In the genomic region with DNA sequence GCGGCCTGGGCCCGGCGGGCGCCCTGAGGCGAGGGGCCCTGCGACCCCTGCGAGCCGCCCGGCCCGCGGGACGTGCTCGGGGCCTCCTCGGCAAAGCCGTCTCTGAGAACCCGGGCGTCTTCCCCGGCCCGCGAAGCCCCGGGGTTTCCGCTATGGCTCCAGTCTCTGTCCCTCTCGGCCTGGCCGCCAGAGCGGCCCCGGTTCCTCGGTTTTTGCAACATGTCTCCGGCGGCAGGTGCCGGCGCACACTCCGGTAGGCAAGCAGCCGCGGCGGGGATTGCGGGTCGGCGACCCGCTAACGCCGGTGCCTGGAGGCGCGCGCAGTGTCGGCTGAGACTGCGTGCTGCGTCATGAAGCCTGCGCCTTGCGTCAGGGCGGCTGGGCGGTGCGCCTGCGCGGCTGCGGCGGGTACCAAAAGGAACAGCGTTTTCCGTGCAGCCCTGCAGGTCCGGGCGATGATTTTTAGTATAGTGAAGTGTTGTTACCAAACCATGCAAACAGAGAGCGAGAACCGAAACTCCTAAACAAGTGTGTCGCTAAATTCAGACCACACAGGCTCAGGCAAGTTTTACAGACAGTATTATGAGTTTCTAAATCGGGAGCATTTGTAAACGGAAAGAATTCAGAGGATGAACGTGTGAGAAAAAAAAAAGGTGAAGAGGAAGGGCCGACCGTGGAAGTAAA, we compare ENCODE assay signal across 1 cellular context.
TF ChIP-seq lines count a peak whose summit lies in the region.

Gene NSMCE3 (minus strand): TSS at position 338 of the 684 bp plus-strand sequence. CDS start 117 bp downstream, at position 221.

TF ChIP-seq in HepG2, 621 proteins besides CTCF, POLR2A, EP300 and RAD21 (continued from another document and continues in another):
- TF ChIP-seq E2F1 (CRISPR knock-in tag; IDR thresholded peaks at IDR 0.05) = peak; percentile 55; the same call in 1 of the 2 replicates
- TF ChIP-seq ZMYM4 (CRISPR knock-in tag; IDR thresholded peaks at IDR 0.05) = peak; percentile 61; the same call in 1 of the 2 replicates
- no peak for TF ChIP-seq CCAR2 (optimal IDR thresholded peaks at IDR 0.05; ENCODE audit: low read depth, low read length)
- peak; percentile 61 for TF ChIP-seq NKX3-1 (CRISPR knock-in tag; IDR thresholded peaks at IDR 0.05)
- peak; percentile 72; the same call in 1 of the 2 replicates for TF ChIP-seq KDM2A (CRISPR knock-in tag; IDR thresholded peaks at IDR 0.05; ENCODE audit: borderline replicate concordance, low read depth)
- TF ChIP-seq NR1H2 (CRISPR knock-in tag; IDR thresholded peaks at IDR 0.05; ENCODE audit: borderline replicate concordance, low read depth) = no peak
- peak; percentile 75 for TF ChIP-seq ZNF574 (CRISPR knock-in tag; IDR thresholded peaks at IDR 0.05)
- TF ChIP-seq ZNF333 (CRISPR knock-in tag; IDR thresholded peaks at IDR 0.05; ENCODE audit: borderline replicate concordance) = no peak
- TF ChIP-seq ZNF7 (CRISPR knock-in tag; IDR thresholded peaks at IDR 0.05) = no peak
- no peak for TF ChIP-seq PRDM10 (CRISPR knock-in tag; IDR thresholded peaks at IDR 0.05; ENCODE audit: low read depth)
- 0 out of 2 replicates have a peak, but pooled peaks have one; percentile 58 for TF ChIP-seq MTF1 (CRISPR knock-in tag; IDR thresholded peaks at IDR 0.05)
- peak; percentile 45; the same call in 1 of the 2 replicates for TF ChIP-seq ZNF224 (CRISPR knock-in tag; IDR thresholded peaks at IDR 0.05)
- no peak for TF ChIP-seq SUZ12 (IDR thresholded peaks at IDR 0.05; ENCODE audit: low read depth, low read length)
- TF ChIP-seq ATF5 (CRISPR knock-in tag; IDR thresholded peaks at IDR 0.05; ENCODE audit: low read depth) = no peak
- peak; percentile 29; the same call in 1 of the 2 replicates for TF ChIP-seq ZNF121 (CRISPR knock-in tag; IDR thresholded peaks at IDR 0.05)
- no peak; the same call in 1 of the 2 replicates for TF ChIP-seq ZNF772 (CRISPR knock-in tag; IDR thresholded peaks at IDR 0.05)
- peak; percentile 84 for TF ChIP-seq SPEN (CRISPR knock-in tag; IDR thresholded peaks at IDR 0.05; ENCODE audit: low read depth)
- 0 out of 2 replicates have a peak, but pooled peaks have one; percentile 2 for TF ChIP-seq HNF1B (CRISPR knock-in tag; IDR thresholded peaks at IDR 0.05)
- TF ChIP-seq SOX5 (CRISPR knock-in tag; IDR thresholded peaks at IDR 0.05; ENCODE audit: borderline replicate concordance) = no peak
- TF ChIP-seq ZNF275 (CRISPR knock-in tag; IDR thresholded peaks at IDR 0.05; ENCODE audit: borderline replicate concordance) = no peak
- TF ChIP-seq KDM1A (CRISPR knock-in tag; IDR thresholded peaks at IDR 0.05) = no peak
- TF ChIP-seq ZHX2 (IDR thresholded peaks at IDR 0.05; ENCODE audit: low read depth) = peak; percentile 86
- 0 out of 2 replicates have a peak, but pooled peaks have one; percentile 47 for TF ChIP-seq ZHX2 (CRISPR knock-in tag; IDR thresholded peaks at IDR 0.05; ENCODE audit: borderline replicate concordance)
- TF ChIP-seq TBX2 (CRISPR knock-in tag; IDR thresholded peaks at IDR 0.05; ENCODE audit: borderline replicate concordance) = peak; percentile 68
- TF ChIP-seq, protein P1, sequence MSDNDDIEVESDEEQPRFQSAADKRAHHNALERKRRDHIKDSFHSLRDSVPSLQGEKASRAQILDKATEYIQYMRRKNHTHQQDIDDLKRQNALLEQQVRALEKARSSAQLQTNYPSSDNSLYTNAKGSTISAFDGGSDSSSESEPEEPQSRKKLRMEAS (IDR thresholded peaks at IDR 0.05) = peak; percentile 54
- TF ChIP-seq, protein P2, sequence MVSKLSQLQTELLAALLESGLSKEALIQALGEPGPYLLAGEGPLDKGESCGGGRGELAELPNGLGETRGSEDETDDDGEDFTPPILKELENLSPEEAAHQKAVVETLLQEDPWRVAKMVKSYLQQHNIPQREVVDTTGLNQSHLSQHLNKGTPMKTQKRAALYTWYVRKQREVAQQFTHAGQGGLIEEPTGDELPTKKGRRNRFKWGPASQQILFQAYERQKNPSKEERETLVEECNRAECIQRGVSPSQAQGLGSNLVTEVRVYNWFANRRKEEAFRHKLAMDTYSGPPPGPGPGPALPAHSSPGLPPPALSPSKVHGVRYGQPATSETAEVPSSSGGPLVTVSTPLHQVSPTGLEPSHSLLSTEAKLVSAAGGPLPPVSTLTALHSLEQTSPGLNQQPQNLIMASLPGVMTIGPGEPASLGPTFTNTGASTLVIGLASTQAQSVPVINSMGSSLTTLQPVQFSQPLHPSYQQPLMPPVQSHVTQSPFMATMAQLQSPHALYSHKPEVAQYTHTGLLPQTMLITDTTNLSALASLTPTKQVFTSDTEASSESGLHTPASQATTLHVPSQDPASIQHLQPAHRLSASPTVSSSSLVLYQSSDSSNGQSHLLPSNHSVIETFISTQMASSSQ (IDR thresholded peaks at IDR 0.05; ENCODE audit: low read depth) = no peak
- TF ChIP-seq, protein P2 (CRISPR knock-in tag; IDR thresholded peaks at IDR 0.05; ENCODE audit: borderline replicate concordance) = no peak
- no peak for TF ChIP-seq NONO (IDR thresholded peaks at IDR 0.05)
- no peak for TF ChIP-seq NONO (CRISPR knock-in tag; conservative IDR thresholded peaks at IDR 0.05)
- no peak for TF ChIP-seq ZSCAN29 (CRISPR knock-in tag; conservative IDR thresholded peaks at IDR 0.05)
